9 cellular contexts compared by ENCODE assay signal in genomic region chr18:13568443-13569392, GRCh38.
DNase-seq lines count a peak whose midpoint lies in the region; ATAC-seq and TF ChIP-seq lines count a peak whose summit lies in the region.
"Had no signal": no experiment of that assay in that cellular context is flagged by ENCODE, and none has a peak within 500 bp of the region (broad histone marks: within the 10 kb centered on the region; RNA-seq: fewer than 3 reads in every experiment).

No MANE protein-coding gene starts in this region.

- H3K36me3 ChIP-seq in vagina, result no peaks in the 10 kb centered on the region

- peaks cover 70% of the 10 kb centered on the region for H3K4me1 Mint-ChIP-seq in activated naive CD8-positive, alpha-beta T cell treated with anti-CD3 and anti-CD28 coated beads, Interleukin-2, amount 50 U/mL, for 24 hours

- peak overlapping the region; percentile 93 for H3K27ac Mint-ChIP-seq in activated naive CD8-positive, alpha-beta T cell treated with anti-CD3 and anti-CD28 coated beads, Interleukin-2, amount 50 U/mL, for 24 hours

- peaks cover 45% of the 10 kb centered on the region for H3K4me1 ChIP-seq in vagina

- ATAC-seq in HG03159 (IDR thresholded peaks at IDR 0.05; ENCODE audit: unreplicated experiment), result peak; percentile 35
- peak; percentile 80 for ATAC-seq in activated naive CD8-positive, alpha-beta T cell treated with anti-CD3 and anti-CD28 coated beads, Interleukin-2, amount 50 U/mL, for 24 hours
- ATAC-seq in left cardiac atrium, result no peak
- no peak for ATAC-seq in left lobe of liver
- ATAC-seq: Panc1 had no signal

- peak overlapping the region; percentile 57 for H3K4me3 Mint-ChIP-seq in activated naive CD8-positive, alpha-beta T cell treated with anti-CD3 and anti-CD28 coated beads, Interleukin-2, amount 50 U/mL, for 24 hours

- H3K27ac ChIP-seq in vagina, result peak overlapping the region; percentile 76

- peak; percentile 51 for DNase-seq in stimulated activated naive CD4-positive, alpha-beta T cell treated with Interleukin-2 at 50 U/mL for 16 hours (lab: John Stamatoyannopoulos, UW)
- no peak for DNase-seq in stimulated activated naive CD4-positive, alpha-beta T cell (lab: John Stamatoyannopoulos, UW)
- DNase-seq in activated naive CD8-positive, alpha-beta T cell treated with anti-CD3 and anti-CD28 coated beads, Interleukin-2, amount 50 U/mL, for 24 hours, result peak; percentile 66
- DNase-seq in vagina (ENCODE audit: extremely low spot score in 2 of 2) (no peak), left cardiac atrium (no peak), left lobe of liver (ENCODE audit: low spot score) (no peak), NCI-H1105 treated with DMSO at 0.1 percent for 48 hours (lab: John Stamatoyannopoulos, UW) (no peak)

- intact Hi-C loops in vagina (cut with DNase I), result no loop called here
- intact Hi-C loops in left cardiac atrium (cut with DNase I), result no loop called here

- H3K36me3 Mint-ChIP-seq in activated naive CD8-positive, alpha-beta T cell treated with anti-CD3 and anti-CD28 coated beads, Interleukin-2, amount 50 U/mL, for 24 hours (ENCODE audit: low read depth), result peaks cover 3% of the 10 kb centered on the region

- no peaks in the 10 kb centered on the region for H3K9me3 ChIP-seq in vagina

- no peak for TF ChIP-seq POLR2A in vagina (IDR thresholded peaks at IDR 0.05)

- H3K27me3 Mint-ChIP-seq in activated naive CD8-positive, alpha-beta T cell treated with anti-CD3 and anti-CD28 coated beads, Interleukin-2, amount 50 U/mL, for 24 hours, result no peaks in the 10 kb centered on the region

- TF ChIP-seq CTCF in vagina (IDR thresholded peaks at IDR 0.05), result no peak

- H3K27me3 ChIP-seq in vagina, result no peaks in the 10 kb centered on the region

- H3K4me3 ChIP-seq in vagina, result no peak overlapping the region

- no peaks in the 10 kb centered on the region for H3K9me3 Mint-ChIP-seq in activated naive CD8-positive, alpha-beta T cell treated with anti-CD3 and anti-CD28 coated beads, Interleukin-2, amount 50 U/mL, for 24 hours

Comparison
In these comparisons a context has a peak if more than half of its experiments do, and no peak if none do; other contexts are left out.
1. DNase-seq: peak in stimulated activated naive CD4-positive, alpha-beta T cell treated with Interleukin-2 at 50 U/mL for 16 hours (single experiment) and activated naive CD8-positive, alpha-beta T cell treated with anti-CD3 and anti-CD28 coated beads, Interleukin-2, amount 50 U/mL, for 24 hours (single experiment); none in stimulated activated naive CD4-positive, alpha-beta T cell (0 of 6), vagina (0 of 2), left cardiac atrium (single experiment), left lobe of liver (single experiment) and NCI-H1105 treated with DMSO at 0.1 percent for 48 hours (single experiment).
2. ATAC-seq: peak in HG03159 (single experiment) and activated naive CD8-positive, alpha-beta T cell treated with anti-CD3 and anti-CD28 coated beads, Interleukin-2, amount 50 U/mL, for 24 hours (single experiment); none in left cardiac atrium (0 of 2) and left lobe of liver (single experiment).